In the genomic region with DNA sequence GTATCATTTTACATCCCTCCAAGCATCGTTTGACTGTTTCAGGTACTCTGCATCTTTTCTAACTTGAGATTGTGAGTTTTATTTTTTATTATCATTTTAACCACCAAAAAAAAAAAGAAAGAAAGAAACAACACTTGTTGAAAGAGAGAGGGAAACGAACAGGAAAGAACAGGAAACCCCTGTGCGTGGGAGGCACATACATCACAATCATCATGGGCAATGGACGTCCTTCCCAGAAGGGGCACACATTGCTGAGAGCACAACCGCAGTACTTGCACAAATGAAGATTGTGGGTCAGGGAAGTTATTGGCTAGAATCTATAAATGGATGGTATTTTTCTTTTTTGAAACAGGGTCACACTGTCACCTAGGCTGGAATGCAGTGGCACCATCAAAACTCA, we compare ENCODE assay signal across 19 cellular contexts. TPM values are rescaled to one million over a fixed set of nuclear protein-coding genes. Genes with fewer than 3 reads are reported as not detected.
DNase-seq lines count a peak whose midpoint lies in the region; ATAC-seq and TF ChIP-seq lines count a peak whose summit lies in the region.
"Had no signal": no experiment of that assay in that cellular context is flagged by ENCODE, and none has a peak within 500 bp of the region (broad histone marks: within the 10 kb centered on the region; RNA-seq: fewer than 3 reads in every experiment).

No MANE protein-coding gene starts in this region.

- H3K4me3 ChIP-seq in naive thymus-derived CD4-positive, alpha-beta T cell (ENCODE audit: low read length): no peak overlapping the region
- H3K4me3 ChIP-seq: HAP-1 had no signal

- no peaks in the 10 kb centered on the region for H3K27me3 ChIP-seq in naive thymus-derived CD4-positive, alpha-beta T cell (ENCODE audit: control insufficient read depth in 2 of 2, insufficient read depth in 2 of 2, low read length in 2 of 2)

- POLR2A ChIA-PET in activated CD4-positive, alpha-beta T cell treated with anti-CD3 and anti-CD28 coated beads for 36 hours (lab: Charles Lee): no interaction called here
- POLR2A ChIA-PET in naive thymus-derived CD4-positive, alpha-beta T cell (lab: Charles Lee): no interaction called here

- no peaks in the 10 kb centered on the region for H3K9me3 ChIP-seq in naive thymus-derived CD4-positive, alpha-beta T cell (ENCODE audit: control insufficient read depth in 2 of 3, low read length in 3 of 3)
- H3K9me3 ChIP-seq: HAP-1 had no signal

- no peak overlapping the region for H3K27ac ChIP-seq in naive thymus-derived CD4-positive, alpha-beta T cell (ENCODE audit: low read depth, low read length)

- no peak overlapping the region for H3K4me3 Mint-ChIP-seq in activated CD4-positive, alpha-beta T cell treated with anti-CD3 and anti-CD28 coated beads for 36 hours
- peak overlapping the region; percentile 3 for H3K4me3 Mint-ChIP-seq in natural killer cell treated with Interleukin-12 subunit alpha and Interleukin-12 subunit beta and Interleukin-15 and Interleukin-18, amount 100 ng/mL, for 72 hours
- no peak overlapping the region for H3K4me3 Mint-ChIP-seq in natural killer cell
- no peak overlapping the region for H3K4me3 Mint-ChIP-seq in activated T-helper 1 cell treated with anti-CD3 and anti-CD28 coated beads, Interleukin-12 subunit alpha, Interleukin-12 subunit beta, Interleukin-2, Interleukin-4 antibody, amounts not matched to agents 30 ng/mL and 10 ng/mL and 1 ng/mL, durations not matched to agents 14 hours and 24 hours and 36 hours
- H3K4me3 Mint-ChIP-seq in naive thymus-derived CD4-positive, alpha-beta T cell: peak overlapping the region in 4 of 10 donors; percentile 13 to 27 (median 21)
- H3K4me3 Mint-ChIP-seq: CD4-positive, alpha-beta T cell had no signal

- H3K9me3 Mint-ChIP-seq in activated CD4-positive, alpha-beta T cell treated with anti-CD3 and anti-CD28 coated beads for 36 hours (ENCODE audit: low read depth): no peaks in the 10 kb centered on the region
- H3K9me3 Mint-ChIP-seq in natural killer cell treated with Interleukin-12 subunit alpha and Interleukin-12 subunit beta and Interleukin-15 and Interleukin-18, amount 100 ng/mL, for 72 hours: no peaks in the 10 kb centered on the region
- no peaks in the 10 kb centered on the region for H3K9me3 Mint-ChIP-seq in natural killer cell
- peaks cover 13% of the 10 kb centered on the region for H3K9me3 Mint-ChIP-seq in activated T-helper 1 cell treated with anti-CD3 and anti-CD28 coated beads, Interleukin-12 subunit alpha, Interleukin-12 subunit beta, Interleukin-2, Interleukin-4 antibody, amounts not matched to agents 30 ng/mL and 10 ng/mL and 1 ng/mL, durations not matched to agents 14 hours and 24 hours and 36 hours
- H3K9me3 Mint-ChIP-seq in naive thymus-derived CD4-positive, alpha-beta T cell: peaks cover 0 to 5% (median 0%) of the 10 kb centered on the region in 11 donors
- H3K9me3 Mint-ChIP-seq: CD4-positive, alpha-beta T cell had no signal

- no peaks in the 10 kb centered on the region for H3K36me3 Mint-ChIP-seq in activated CD4-positive, alpha-beta T cell treated with anti-CD3 and anti-CD28 coated beads for 36 hours (ENCODE audit: low read depth)
- no peaks in the 10 kb centered on the region for H3K36me3 Mint-ChIP-seq in natural killer cell treated with Interleukin-12 subunit alpha and Interleukin-12 subunit beta and Interleukin-15 and Interleukin-18, amount 100 ng/mL, for 72 hours
- no peaks in the 10 kb centered on the region for H3K36me3 Mint-ChIP-seq in natural killer cell
- H3K36me3 Mint-ChIP-seq in activated T-helper 1 cell treated with anti-CD3 and anti-CD28 coated beads, Interleukin-12 subunit alpha, Interleukin-12 subunit beta, Interleukin-2, Interleukin-4 antibody, amounts not matched to agents 30 ng/mL and 10 ng/mL and 1 ng/mL, durations not matched to agents 14 hours and 24 hours and 36 hours (ENCODE audit: low read depth): peaks cover 1% of the 10 kb centered on the region
- H3K36me3 Mint-ChIP-seq in naive thymus-derived CD4-positive, alpha-beta T cell: peaks cover 0 to 2% (median 0%) of the 10 kb centered on the region in 5 donors

- H3K4me1 Mint-ChIP-seq in activated CD4-positive, alpha-beta T cell treated with anti-CD3 and anti-CD28 coated beads for 36 hours: peaks cover 21% of the 10 kb centered on the region
- no peaks in the 10 kb centered on the region for H3K4me1 Mint-ChIP-seq in natural killer cell treated with Interleukin-12 subunit alpha and Interleukin-12 subunit beta and Interleukin-15 and Interleukin-18, amount 100 ng/mL, for 72 hours (ENCODE audit: low read depth in 2 of 2)
- no peaks in the 10 kb centered on the region for H3K4me1 Mint-ChIP-seq in natural killer cell
- peaks cover 49% of the 10 kb centered on the region for H3K4me1 Mint-ChIP-seq in activated T-helper 1 cell treated with anti-CD3 and anti-CD28 coated beads, Interleukin-12 subunit alpha, Interleukin-12 subunit beta, Interleukin-2, Interleukin-4 antibody, amounts not matched to agents 30 ng/mL and 10 ng/mL and 1 ng/mL, durations not matched to agents 14 hours and 24 hours and 36 hours (ENCODE audit: low read depth)
- H3K4me1 Mint-ChIP-seq in naive thymus-derived CD4-positive, alpha-beta T cell: peaks cover 14 to 42% (median 32%) of the 10 kb centered on the region in 7 donors

- no peak overlapping the region for H3K27ac Mint-ChIP-seq in activated CD4-positive, alpha-beta T cell treated with anti-CD3 and anti-CD28 coated beads for 36 hours
- H3K27ac Mint-ChIP-seq in natural killer cell treated with Interleukin-12 subunit alpha and Interleukin-12 subunit beta and Interleukin-15 and Interleukin-18, amount 100 ng/mL, for 72 hours: no peak overlapping the region
- no peak overlapping the region for H3K27ac Mint-ChIP-seq in natural killer cell
- H3K27ac Mint-ChIP-seq in activated T-helper 1 cell treated with anti-CD3 and anti-CD28 coated beads, Interleukin-12 subunit alpha, Interleukin-12 subunit beta, Interleukin-2, Interleukin-4 antibody, amounts not matched to agents 30 ng/mL and 10 ng/mL and 1 ng/mL, durations not matched to agents 14 hours and 24 hours and 36 hours: peak overlapping the region; percentile 77
- H3K27ac Mint-ChIP-seq in naive thymus-derived CD4-positive, alpha-beta T cell: peak overlapping the region in 5 of 9 donors; percentile 2 to 73 (median 63)
- H3K27ac Mint-ChIP-seq: CD4-positive, alpha-beta T cell had no signal

- peaks cover 0 to 9% of the 10 kb centered on the region in 2 donors for H3K4me1 ChIP-seq in naive thymus-derived CD4-positive, alpha-beta T cell (ENCODE audit: control insufficient read depth in 2 of 2, insufficient read depth in 2 of 2, low read length in 2 of 2)
- H3K4me1 ChIP-seq: HAP-1 had no signal

- DNase-seq in activated CD4-positive, alpha-beta T cell treated with anti-CD3 and anti-CD28 coated beads for 36 hours: peak; percentile 39
- no peak for DNase-seq in activated CD4-positive, alpha-beta T cell treated with anti-CD3 and anti-CD28 coated beads, Interleukin-2, amount 50 U/mL, for 4 hours
- DNase-seq in natural killer cell treated with Interleukin-12 subunit alpha and Interleukin-12 subunit beta and Interleukin-15 and Interleukin-18, amount 100 ng/mL, for 72 hours (ENCODE audit: low spot score): no peak
- DNase-seq in natural killer cell (no peak), NK-92 (lab: John Stamatoyannopoulos, UW; ENCODE audit: unreplicated experiment) (no peak), hepatic stellate cell (ENCODE audit: low spot score) (no peak)
- no peak for DNase-seq in activated T-helper 1 cell treated with anti-CD3 and anti-CD28 coated beads, Interleukin-12 subunit alpha, Interleukin-12 subunit beta, Interleukin-2, Interleukin-4 antibody, amounts not matched to agents 30 ng/mL and 10 ng/mL and 1 ng/mL, durations not matched to agents 14 hours and 24 hours and 36 hours (ENCODE audit: low spot score)
- DNase-seq in naive thymus-derived CD4-positive, alpha-beta T cell: no peak
- DNase-seq: CD4-positive, alpha-beta T cell; EL; NCI-H1105; NCI-H2081 treated with DMSO at 0.1 percent for 48 hours; RPMI8226; SHP77 treated with DMSO at 0.1 percent for 48 hours had no signal

- H3K27me3 Mint-ChIP-seq in activated CD4-positive, alpha-beta T cell treated with anti-CD3 and anti-CD28 coated beads for 36 hours: peaks cover 2% of the 10 kb centered on the region
- H3K27me3 Mint-ChIP-seq in natural killer cell treated with Interleukin-12 subunit alpha and Interleukin-12 subunit beta and Interleukin-15 and Interleukin-18, amount 100 ng/mL, for 72 hours: peaks cover 22 to 30% of the 10 kb centered on the region in 2 donors
- H3K27me3 Mint-ChIP-seq in natural killer cell (ENCODE audit: low read depth in 2 of 2): peaks cover 13 to 28% of the 10 kb centered on the region in 2 donors
- H3K27me3 Mint-ChIP-seq in activated T-helper 1 cell treated with anti-CD3 and anti-CD28 coated beads, Interleukin-12 subunit alpha, Interleukin-12 subunit beta, Interleukin-2, Interleukin-4 antibody, amounts not matched to agents 30 ng/mL and 10 ng/mL and 1 ng/mL, durations not matched to agents 14 hours and 24 hours and 36 hours (ENCODE audit: insufficient read depth): peaks cover 3% of the 10 kb centered on the region
- H3K27me3 Mint-ChIP-seq in naive thymus-derived CD4-positive, alpha-beta T cell: peaks cover 0 to 4% (median 0%) of the 10 kb centered on the region in 5 donors

- H3K36me3 ChIP-seq in naive thymus-derived CD4-positive, alpha-beta T cell (ENCODE audit: control insufficient read depth in 2 of 3, insufficient read depth in 3 of 3, low read length in 3 of 3): no peaks in the 10 kb centered on the region
- H3K36me3 ChIP-seq: HAP-1 had no signal

- ATAC-seq in activated CD4-positive, alpha-beta T cell treated with anti-CD3 and anti-CD28 coated beads for 36 hours: no peak
- no peak for ATAC-seq in natural killer cell treated with Interleukin-12 subunit alpha and Interleukin-12 subunit beta and Interleukin-15 and Interleukin-18, amount 100 ng/mL, for 72 hours
- ATAC-seq in natural killer cell: no peak
- ATAC-seq in naive thymus-derived CD4-positive, alpha-beta T cell: no peak

- CTCF ChIA-PET in activated CD4-positive, alpha-beta T cell treated with anti-CD3 and anti-CD28 coated beads for 36 hours (lab: Charles Lee): no interaction called here
- CTCF ChIA-PET in naive thymus-derived CD4-positive, alpha-beta T cell (lab: Charles Lee): interaction anchor here (0.7 kb wide), 1 partner anchor 233 kb away, joined by 3 read pairs; no protein-coding TSS in a partner anchor

- intact Hi-C loops in activated CD4-positive, alpha-beta T cell treated with anti-CD3 and anti-CD28 coated beads for 36 hours (cut with DNase I, micrococcal nuclease): loop anchor here in 1 of 2 experiments (2.0 kb wide), 1 partner anchor 57 kb away; no protein-coding TSS in a partner anchor
- intact Hi-C loops in natural killer cell (cut with micrococcal nuclease): no loop called here
- intact Hi-C loops in activated T-helper 1 cell treated with anti-CD3 and anti-CD28 coated beads, Interleukin-12 subunit alpha, Interleukin-12 subunit beta, Interleukin-2, Interleukin-4 antibody, amounts not matched to agents 30 ng/mL and 10 ng/mL and 1 ng/mL, durations not matched to agents 14 hours and 24 hours and 36 hours (cut with micrococcal nuclease): loop anchor here (1.0 kb wide), 1 partner anchor 153 kb away; no protein-coding TSS in a partner anchor
- intact Hi-C loops in naive thymus-derived CD4-positive, alpha-beta T cell (cut with micrococcal nuclease): no loop called here

- TF ChIP-seq CTCF in natural killer cell (IDR thresholded peaks at IDR 0.05): no peak

RNA-seq across cellular contexts. Expression of a gene that starts 1.7 kb away (rescaled TPM):
- under 1 TPM in 1 of 2 experiments, not detected in 1; 0.40 TPM for total RNA-seq in activated CD4-positive, alpha-beta T cell treated with anti-CD3 and anti-CD28 coated beads for 36 hours
- 10 to 100 TPM in 1 of 2 donors, under 1 TPM in 1; 0.64 to 19.2 TPM for total RNA-seq in natural killer cell treated with Interleukin-12 subunit alpha and Interleukin-12 subunit beta and Interleukin-15 and Interleukin-18, amount 100 ng/mL, for 72 hours
- 100 to 1,000 TPM in 1 of 3 donors, 10 to 100 TPM in 1, not detected in 1; 11.2 to 487 TPM for total RNA-seq in natural killer cell
- total RNA-seq in activated T-helper 1 cell treated with anti-CD3 and anti-CD28 coated beads, Interleukin-12 subunit alpha, Interleukin-12 subunit beta, Interleukin-2, Interleukin-4 antibody, amounts not matched to agents 30 ng/mL and 10 ng/mL and 1 ng/mL, durations not matched to agents 14 hours and 24 hours and 36 hours: 2.3 and 2.6 TPM in 2 replicates
- 10 to 100 TPM in 2 of 5 experiments, 1 to 10 TPM in 2, under 1 TPM in 1; 0.81 to 50.4 (median 2.0) TPM for total RNA-seq in naive thymus-derived CD4-positive, alpha-beta T cell
- not detected for polyA plus RNA-seq in naive thymus-derived CD4-positive, alpha-beta T cell
- total RNA-seq: CD4-positive, alpha-beta T cell; HT-29; MCF 10A; NCI-H460 had no signal
- polyA plus RNA-seq: BJ had no signal

RNA-seq across cellular contexts. Expression of a gene that starts 31.8 kb away (rescaled TPM):
- total RNA-seq in activated CD4-positive, alpha-beta T cell treated with anti-CD3 and anti-CD28 coated beads for 36 hours: 1 to 10 TPM in 1 of 2 experiments, under 1 TPM in 1; 0.80 to 1.4 TPM
- total RNA-seq in natural killer cell treated with Interleukin-12 subunit alpha and Interleukin-12 subunit beta and Interleukin-15 and Interleukin-18, amount 100 ng/mL, for 72 hours: not detected
- not detected for total RNA-seq in natural killer cell
- 0.56 TPM in 1 of 2 replicates, not detected in the other for total RNA-seq in activated T-helper 1 cell treated with anti-CD3 and anti-CD28 coated beads, Interleukin-12 subunit alpha, Interleukin-12 subunit beta, Interleukin-2, Interleukin-4 antibody, amounts not matched to agents 30 ng/mL and 10 ng/mL and 1 ng/mL, durations not matched to agents 14 hours and 24 hours and 36 hours
- under 1 TPM in 1 of 5 experiments, not detected in 4; 0.41 TPM for total RNA-seq in naive thymus-derived CD4-positive, alpha-beta T cell
- polyA plus RNA-seq in naive thymus-derived CD4-positive, alpha-beta T cell: 1 to 10 TPM in 1 of 2 donors, under 1 TPM in 1; 0.72 to 1.1 TPM
- total RNA-seq: CD4-positive, alpha-beta T cell; HT-29; MCF 10A; NCI-H460 had no signal
- polyA plus RNA-seq: BJ had no signal

RNA-seq across cellular contexts. Expression of a gene that starts 42.6 kb away (rescaled TPM):
- not detected for total RNA-seq in activated CD4-positive, alpha-beta T cell treated with anti-CD3 and anti-CD28 coated beads for 36 hours
- not detected for total RNA-seq in natural killer cell treated with Interleukin-12 subunit alpha and Interleukin-12 subunit beta and Interleukin-15 and Interleukin-18, amount 100 ng/mL, for 72 hours
- total RNA-seq in natural killer cell: not detected
- total RNA-seq in activated T-helper 1 cell treated with anti-CD3 and anti-CD28 coated beads, Interleukin-12 subunit alpha, Interleukin-12 subunit beta, Interleukin-2, Interleukin-4 antibody, amounts not matched to agents 30 ng/mL and 10 ng/mL and 1 ng/mL, durations not matched to agents 14 hours and 24 hours and 36 hours: not detected in 2 replicates
- total RNA-seq in naive thymus-derived CD4-positive, alpha-beta T cell: not detected
- polyA plus RNA-seq in naive thymus-derived CD4-positive, alpha-beta T cell: not detected
- total RNA-seq: CD4-positive, alpha-beta T cell; HT-29; MCF 10A; NCI-H460 had no signal
- polyA plus RNA-seq: BJ had no signal

Comparison
In these comparisons a context has a peak if more than half of its experiments do, and no peak if none do; other contexts are left out.
1. H3K27ac Mint-ChIP-seq: peak in activated T-helper 1 cell treated with anti-CD3 and anti-CD28 coated beads, Interleukin-12 subunit alpha, Interleukin-12 subunit beta, Interleukin-2, Interleukin-4 antibody, amounts not matched to agents 30 ng/mL and 10 ng/mL and 1 ng/mL, durations not matched to agents 14 hours and 24 hours and 36 hours (single experiment) and naive thymus-derived CD4-positive, alpha-beta T cell (5 of 9); none in activated CD4-positive, alpha-beta T cell treated with anti-CD3 and anti-CD28 coated beads for 36 hours (single experiment), natural killer cell treated with Interleukin-12 subunit alpha and Interleukin-12 subunit beta and Interleukin-15 and Interleukin-18, amount 100 ng/mL, for 72 hours (0 of 2) and natural killer cell (0 of 2).